Comparison of ENCODE assay signal across 24 cellular contexts in genomic region chr4:12928751-12929150, GRCh38.
"Had no signal": no experiment of that assay in that cellular context is flagged by ENCODE, and none has a peak within 500 bp of the region (broad histone marks: within the 10 kb centered on the region; RNA-seq: fewer than 3 reads in every experiment).

No MANE protein-coding gene starts in this region.

- H3K9me3 ChIP-seq: stomach, suprapubic skin, testis, thoracic aorta, thyroid gland, tibial artery, upper lobe of left lung, upper lobe of right lung, uterus, vagina had no signal

- H3K27me3 ChIP-seq: stomach, suprapubic skin, testis, thyroid gland, tibial artery, tibial nerve, transverse colon, upper lobe of left lung, upper lobe of right lung, uterus, vagina had no signal

- H3K4me1 ChIP-seq: stomach, suprapubic skin, testis, thyroid gland, tibial nerve, transverse colon, upper lobe of left lung, upper lobe of right lung, uterus, vagina had no signal

- DNase-seq: stimulated activated CD4-positive, alpha-beta T cell treated with anti-CD3 and anti-CD28 coated beads, Interleukin-2, amount 100 ng/mL, for 48 hours; stimulated activated CD4-positive, alpha-beta T cell treated with anti-CD3 and anti-CD28 coated beads, Interleukin-4, amount 100 ng/mL, for 1 hour; stimulated activated CD4-positive, alpha-beta T cell treated with anti-CD3 and anti-CD28 coated beads, Interleukin-4, amount 100 ng/mL, for 24 hours; stimulated activated CD4-positive, alpha-beta T cell treated with anti-CD3 and anti-CD28 coated beads, Interleukin-4, amount 100 ng/mL, for 4 hours; stimulated activated CD8-positive, alpha-beta memory T cell treated with anti-CD3 and anti-CD28 coated beads, Interleukin-4, amount 100 ng/mL, for 48 hours; stimulated activated naive B cell treated with anti-CD40 and anti-IgM and Interleukin-4, amounts not matched to agents 10 μg/mL and 1 μg/mL and 100 μg/mL, for 72 hours; stimulated activated naive CD4-positive, alpha-beta T cell; stimulated activated naive CD4-positive, alpha-beta T cell treated with Interleukin-2 at 50 U/mL for 16 hours; stimulated activated naive CD8-positive, alpha-beta T cell treated with anti-CD3 and anti-CD28 coated beads, Interleukin-15, amount 100 ng/mL, for 72 hours; stimulated activated naive CD8-positive, alpha-beta T cell treated with anti-CD3 and anti-CD28 coated beads, Interleukin-15, Interleukin-2, amounts not matched to agents 100 U/mL and 50 U/mL, for 24 hours; stomach; substantia nigra; testis; thyroid gland; tibial artery; transverse colon; trophoblast cell; upper lobe of left lung; upper lobe of right lung; uterus had no signal

- H3K36me3 ChIP-seq: stomach, suprapubic skin, thoracic aorta, thyroid gland, tibial artery, tibial nerve, transverse colon, upper lobe of left lung, upper lobe of right lung, uterus, vagina had no signal

- H3K4me3 ChIP-seq: stomach, suprapubic skin, testis, thoracic aorta, thyroid gland, tibial artery, tibial nerve, transverse colon, upper lobe of left lung, upper lobe of right lung, uterus, vagina had no signal
